ENCODE assay signal across 1 cellular context in the genomic region with DNA sequence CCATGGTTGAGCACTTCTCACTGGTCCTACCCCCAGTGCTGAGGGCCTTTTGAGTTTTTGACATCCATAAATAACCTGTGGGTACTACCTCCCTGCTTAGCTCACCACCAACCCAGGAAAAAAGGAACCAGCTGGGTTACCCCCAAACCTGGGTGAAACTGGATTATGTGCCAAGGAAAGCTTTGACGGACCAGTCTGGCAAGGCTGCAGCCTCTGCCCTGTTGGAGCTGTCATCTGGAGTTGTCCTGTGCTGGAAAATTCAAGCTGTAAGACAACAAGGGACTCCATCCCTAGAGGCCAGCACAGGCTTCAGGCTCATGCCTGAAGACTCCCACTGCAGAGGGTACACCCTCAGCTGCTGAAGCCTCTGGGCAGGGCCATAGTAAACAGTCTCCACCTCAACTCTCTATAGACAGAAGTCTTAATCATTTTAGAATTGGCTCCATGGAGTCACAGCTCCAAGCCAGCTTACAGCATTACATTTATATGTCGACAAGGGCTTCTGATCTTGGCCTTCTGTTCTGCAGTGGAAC.
TF ChIP-seq lines count a peak whose summit lies in the region.

No MANE protein-coding gene starts in this region.

TF ChIP-seq in A549, 52 proteins besides CTCF, POLR2A, EP300 and RAD21 (continued from another document):
- no peak for TF ChIP-seq KDM5A (IDR thresholded peaks at IDR 0.05)
- TF ChIP-seq BHLHE40 (IDR thresholded peaks at IDR 0.05; ENCODE audit: low read depth, low read length), result no peak
- TF ChIP-seq NR3C1 (IDR thresholded peaks at IDR 0.05), result no peak
